In genomic region chr16:4460936-4461249, GRCh38 we compare ENCODE assay signal across 20 cellular contexts. TPM values are rescaled to one million over a fixed set of nuclear protein-coding genes. Genes with fewer than 3 reads are reported as not detected.
DNase-seq lines count a peak whose midpoint lies in the region; ATAC-seq and TF ChIP-seq lines count a peak whose summit lies in the region.
"Had no signal": no experiment of that assay in that cellular context is flagged by ENCODE, and none has a peak within 500 bp of the region (broad histone marks: within the 10 kb centered on the region; RNA-seq: fewer than 3 reads in every experiment).

No MANE protein-coding gene starts in this region.

- H3K27ac Mint-ChIP-seq in activated naive CD4-positive, alpha-beta T cell treated with anti-CD3 and anti-CD28 coated beads for 36 hours: peak overlapping the region; percentile 46
- H3K27ac Mint-ChIP-seq: activated naive CD4-positive, alpha-beta T cell treated with anti-CD3 and anti-CD28 coated beads, Interleukin-2, amount 10 ng/mL, durations not matched to agents 7 days and 5 days; dendritic cell treated with granulocyte-macrophage colony-stimulating factor and Interleukin-4, amounts not matched to agents 40 ng/mL and 50 ng/mL, for 4 days had no signal

- TF ChIP-seq CTCF in RWPE1 (conservative IDR thresholded peaks at IDR 0.05; ENCODE audit: low read depth) (no peak), dorsolateral prefrontal cortex (IDR thresholded peaks at IDR 0.05 in 54 of 56, conservative IDR thresholded peaks at IDR 0.05 in 2 of 56; ENCODE audit: low read depth in 1 of 56, partially characterized antibody in 56 of 56) (no peak)

- H3K9me3 Mint-ChIP-seq in activated naive CD4-positive, alpha-beta T cell treated with anti-CD3 and anti-CD28 coated beads for 36 hours: no peaks in the 10 kb centered on the region
- H3K9me3 Mint-ChIP-seq: activated naive CD4-positive, alpha-beta T cell treated with anti-CD3 and anti-CD28 coated beads, Interleukin-2, amount 10 ng/mL, durations not matched to agents 7 days and 5 days; activated T-cell treated with anti-CD3 and anti-CD28 coated beads, Interleukin-2, amount 50 U/mL, for 4 hours; dendritic cell treated with granulocyte-macrophage colony-stimulating factor and Interleukin-4, amounts not matched to agents 40 ng/mL and 50 ng/mL, for 4 days; IgD-negative memory B cell had no signal

- intact Hi-C loops in activated naive CD4-positive, alpha-beta T cell treated with anti-CD3 and anti-CD28 coated beads for 36 hours (cut with micrococcal nuclease): no loop called here
- intact Hi-C loops in dorsolateral prefrontal cortex (cut with DNase I): no loop called here

- H3K4me3 Mint-ChIP-seq in activated naive CD4-positive, alpha-beta T cell treated with anti-CD3 and anti-CD28 coated beads for 36 hours: no peak overlapping the region
- H3K4me3 Mint-ChIP-seq: activated naive CD4-positive, alpha-beta T cell treated with anti-CD3 and anti-CD28 coated beads, Interleukin-2, amount 10 ng/mL, durations not matched to agents 7 days and 5 days; activated T-cell treated with anti-CD3 and anti-CD28 coated beads, Interleukin-2, amount 50 U/mL, for 4 hours; dendritic cell treated with granulocyte-macrophage colony-stimulating factor and Interleukin-4, amounts not matched to agents 40 ng/mL and 50 ng/mL, for 4 days; IgD-negative memory B cell had no signal

- no peaks in the 10 kb centered on the region for H3K27me3 Mint-ChIP-seq in activated naive CD4-positive, alpha-beta T cell treated with anti-CD3 and anti-CD28 coated beads for 36 hours (ENCODE audit: low read depth)
- H3K27me3 Mint-ChIP-seq: activated naive CD4-positive, alpha-beta T cell treated with anti-CD3 and anti-CD28 coated beads, Interleukin-2, amount 10 ng/mL, durations not matched to agents 7 days and 5 days; dendritic cell treated with granulocyte-macrophage colony-stimulating factor and Interleukin-4, amounts not matched to agents 40 ng/mL and 50 ng/mL, for 4 days; IgD-negative memory B cell had no signal

- peaks cover 8% of the 10 kb centered on the region for H3K4me1 Mint-ChIP-seq in activated naive CD4-positive, alpha-beta T cell treated with anti-CD3 and anti-CD28 coated beads for 36 hours (ENCODE audit: low read depth)

- CTCF ChIA-PET in activated naive CD4-positive, alpha-beta T cell treated with anti-CD3 and anti-CD28 coated beads for 36 hours (lab: Charles Lee): interaction anchor here (0.6 to 1.0 kb wide), 2 partner anchors 10 to 47 kb away, joined by 3 read pairs; no protein-coding TSS in a partner anchor
- CTCF ChIA-PET in RWPE1 (lab: Yijun Ruan, JAX): interaction anchor here (0.6 kb wide), 2 partner anchors 17 to 54 kb away, joined by 3 read pairs; no protein-coding TSS in a partner anchor

- POLR2A ChIA-PET in RWPE1 (lab: Yijun Ruan, JAX; ENCODE audit: low non-redundant PET): no interaction called here

- no peak for DNase-seq in activated naive CD4-positive, alpha-beta T cell treated with anti-CD3 and anti-CD28 coated beads for 36 hours
- no peak for DNase-seq in activated naive CD4-positive, alpha-beta T cell treated with Interleukin-2 at 50 U/mL for 16 hours
- no peak for DNase-seq in RWPE1 (ENCODE audit: low spot score)
- no peak for DNase-seq in dorsolateral prefrontal cortex
- no peak for DNase-seq in NCI-H1694 (lab: John Stamatoyannopoulos, UW)
- DNase-seq: activated CD8-positive, alpha-beta memory T cell treated with anti-CD3 and anti-CD28 coated beads for 24 hours; activated naive CD4-positive, alpha-beta T cell treated with anti-CD3 and anti-CD28 coated beads, Interleukin-2, amount 10 ng/mL, durations not matched to agents 7 days and 5 days; activated T-cell treated with anti-CD3 and anti-CD28 coated beads, Interleukin-2, amount 50 U/mL, for 4 hours; islet precursor cell; lower lobe of right lung; NCI-H1105; NCI-H2029; NCI-H345; NCI-H748 treated with DMSO at 0.1 percent for 48 hours; psoas muscle had no signal

- peak overlapping the region; percentile 69 for H3K27ac ChIP-seq in RWPE1
- peak overlapping the region in 56 of 59 donors; percentile 57 to 92 (median 82) for H3K27ac ChIP-seq in dorsolateral prefrontal cortex
- peak overlapping the region; percentile 84 for H3K27ac ChIP-seq in temporal lobe (ENCODE audit: low read depth, low read length)
- H3K27ac ChIP-seq: cardiac muscle cell, lower lobe of right lung, psoas muscle had no signal

- peaks cover 19% of the 10 kb centered on the region for H3K36me3 Mint-ChIP-seq in activated naive CD4-positive, alpha-beta T cell treated with anti-CD3 and anti-CD28 coated beads for 36 hours (ENCODE audit: low read depth)

- H3K27me3 ChIP-seq in dorsolateral prefrontal cortex: no peaks in the 10 kb centered on the region
- H3K27me3 ChIP-seq: cardiac muscle cell had no signal

- peak overlapping the region in 1 of 59 donors; percentile 10 for H3K4me3 ChIP-seq in dorsolateral prefrontal cortex
- H3K4me3 ChIP-seq: cardiac muscle cell, lower lobe of right lung, psoas muscle had no signal

- ATAC-seq in HG03159 (IDR thresholded peaks at IDR 0.05; ENCODE audit: unreplicated experiment): no peak
- ATAC-seq: activated T-cell treated with anti-CD3 and anti-CD28 coated beads, Interleukin-2, amount 50 U/mL, for 4 hours; lower lobe of right lung had no signal

RNA-seq across cellular contexts. Expression of gene NMRAL1, which starts 13.5 kb away (rescaled TPM):
- total RNA-seq in activated naive CD4-positive, alpha-beta T cell treated with anti-CD3 and anti-CD28 coated beads for 36 hours: 10 to 100 TPM; 30.5 to 30.8 TPM
- total RNA-seq in dorsolateral prefrontal cortex (10 to 100 TPM; 28.4 to 78.4 (median 55.8) TPM), temporal lobe (39.1 TPM)

RNA-seq across cellular contexts. Expression of gene HMOX2, which starts 15.3 kb away (rescaled TPM):
- 10 to 100 TPM; 46.8 to 49.3 TPM for total RNA-seq in activated naive CD4-positive, alpha-beta T cell treated with anti-CD3 and anti-CD28 coated beads for 36 hours
- total RNA-seq in dorsolateral prefrontal cortex: 100 to 1,000 TPM in 32 of 120 experiments, 10 to 100 TPM in 88; 41.9 to 120 (median 90.5) TPM
- total RNA-seq in temporal lobe: 30.0 TPM

RNA-seq across cellular contexts. Expression of gene DNAJA3, which starts 35.2 kb away (rescaled TPM):
- total RNA-seq in activated naive CD4-positive, alpha-beta T cell treated with anti-CD3 and anti-CD28 coated beads for 36 hours: 10 to 100 TPM; 86.7 to 88.0 TPM
- total RNA-seq in dorsolateral prefrontal cortex: 10 to 100 TPM; 38.3 to 66.6 (median 53.2) TPM
- total RNA-seq in temporal lobe: 21.1 TPM

RNA-seq across cellular contexts. Expression of gene CORO7, which starts 44.5 kb away (rescaled TPM):
- total RNA-seq in activated naive CD4-positive, alpha-beta T cell treated with anti-CD3 and anti-CD28 coated beads for 36 hours: 10 to 100 TPM; 39.7 to 43.3 TPM
- total RNA-seq in dorsolateral prefrontal cortex: 100 to 1,000 TPM in 1 of 120 experiments, 10 to 100 TPM in 119; 38.4 to 111 (median 63.7) TPM
- 25.6 TPM for total RNA-seq in temporal lobe
